In genomic region chr2:65075176-65075575, GRCh38 we compare ENCODE assay signal across 14 cellular contexts. TPM values are rescaled to one million over a fixed set of nuclear protein-coding genes. Genes with fewer than 3 reads are reported as not detected.
DNase-seq lines count a peak whose midpoint lies in the region; ATAC-seq, FAIRE-seq and TF ChIP-seq lines count a peak whose summit lies in the region.
"Had no signal": no experiment of that assay in that cellular context is flagged by ENCODE, and none has a peak within 500 bp of the region (broad histone marks: within the 10 kb centered on the region; RNA-seq: fewer than 3 reads in every experiment).

No MANE protein-coding gene starts in this region.

- H3K36me3 Mint-ChIP-seq in Caco-2 (ENCODE audit: insufficient read depth, unreplicated experiment) (peaks cover 82% of the 10 kb centered on the region), MCF 10A (ENCODE audit: insufficient read depth, unreplicated experiment) (peaks cover 67% of the 10 kb centered on the region)
- H3K36me3 Mint-ChIP-seq: naive B cell had no signal

- CTCF ChIA-PET in Caco-2 (lab: Charles Lee) (interaction anchor here (0.7 to 1.5 kb wide), 2 partner anchors 112 to 416 kb away, joined by 4 to 7 read pairs; no protein-coding TSS in a partner anchor), MCF 10A (lab: Yijun Ruan, JAX) (interaction anchor here (1.8 kb wide), 1 partner anchor 10 kb away, joined by 10 read pairs; no protein-coding TSS in a partner anchor)

- H3K27ac Mint-ChIP-seq in Caco-2 (ENCODE audit: unreplicated experiment) (no peak overlapping the region), MCF 10A (ENCODE audit: low read depth, unreplicated experiment) (no peak overlapping the region)

- peaks cover 9% of the 10 kb centered on the region for H3K4me1 Mint-ChIP-seq in Caco-2 (ENCODE audit: low read depth, unreplicated experiment)
- peaks cover 23% of the 10 kb centered on the region for H3K4me1 Mint-ChIP-seq in MCF 10A (ENCODE audit: insufficient read depth, unreplicated experiment)

- BruUV-seq in Caco-2 (replicated peaks; lab: Mats Ljungman, UMichigan) (TSS peak; percentile 8), MCF 10A (replicated peaks; lab: Mats Ljungman, UMichigan) (no TSS peak)

- H3K27me3 ChIP-seq in Caco-2 (replicated peaks; ENCODE audit: control insufficient read depth, insufficient read depth, low read length) (no peaks in the 10 kb centered on the region), brain microvascular endothelial cell (replicated peaks) (no peaks in the 10 kb centered on the region), left lung (no peaks in the 10 kb centered on the region), skeletal muscle satellite cell (ENCODE audit: control insufficient read depth, insufficient read depth, low read length) (no peaks in the 10 kb centered on the region)
- H3K27me3 ChIP-seq: foreskin keratinocyte had no signal

- DNase-seq in Caco-2 (no peak), brain microvascular endothelial cell (no peak), left lung (no peak), H54 (ENCODE audit: insufficient read length, low spot score) (no peak), kidney (no peak), MCF 10A (ENCODE audit: unreplicated experiment) (no peak), NCI-H2227 treated with DMSO at 0.1 percent for 48 hours (lab: John Stamatoyannopoulos, UW) (no peak)
- DNase-seq: activated CD4-positive, alpha-beta T cell treated with anti-CD3 and anti-CD28 coated beads, Interleukin-2, amount 50 U/mL, for 1 hour; foreskin keratinocyte; naive B cell; NCI-H187 treated with DMSO at 0.1 percent for 48 hours had no signal

- no peak overlapping the region for H3K9ac ChIP-seq in skeletal muscle satellite cell (ENCODE audit: low read depth, low read length)
- no peak overlapping the region for H3K9ac ChIP-seq in kidney (ENCODE audit: low read length in 2 of 2)

- H3K9me3 ChIP-seq in Caco-2 = no peaks in the 10 kb centered on the region
- no peaks in the 10 kb centered on the region for H3K9me3 ChIP-seq in left lung
- H3K9me3 ChIP-seq in skeletal muscle satellite cell (replicated peaks; ENCODE audit: low read length) = no peaks in the 10 kb centered on the region
- no peaks in the 10 kb centered on the region for H3K9me3 ChIP-seq in kidney (ENCODE audit: control insufficient read depth in 1 of 2, low read length in 2 of 2)

- POLR2A ChIA-PET in Caco-2 (lab: Charles Lee) (interaction anchor here (0.7 to 1.1 kb wide), 3 partner anchors 19 to 152 kb away, joined by 5 to 11 read pairs (median 8); partner anchors contain the start of genes ACTR2, CEP68 and RAB1A), MCF 10A (lab: Yijun Ruan, JAX) (interaction anchor here (1.0 to 7.6 kb wide), 3 partner anchors 10 to 55 kb away, joined by 4 to 72 read pairs (median 8); partner anchors contain the start of genes CEP68 and RAB1A)

- peak overlapping the region; percentile 44 for H3K4me2 ChIP-seq in skeletal muscle satellite cell (ENCODE audit: low read length)

- FAIRE-seq in H54 (lab: Jason Lieb, UNC) (no peak), kidney (lab: Jason Lieb, UNC) (no peak)

- H3K27ac ChIP-seq in brain microvascular endothelial cell = peak overlapping the region; percentile 1
- peak overlapping the region; percentile 9 to 31 for H3K27ac ChIP-seq in left lung
- peak overlapping the region in 1 of 2 donors; percentile 19 for H3K27ac ChIP-seq in kidney (ENCODE audit: low read depth in 2 of 2, low read length in 2 of 2)
- H3K27ac ChIP-seq: foreskin keratinocyte had no signal

- no peak for TF ChIP-seq POLR2A in H54 (IDR thresholded peaks at IDR 0.05; ENCODE audit: low read depth, low read length)

- ATAC-seq in left lung = no peak

- H3K36me3 ChIP-seq in Caco-2 (ENCODE audit: control insufficient read depth, insufficient read depth, low read length) (peaks cover 5% of the 10 kb centered on the region), brain microvascular endothelial cell (replicated peaks) (peaks cover 52% of the 10 kb centered on the region), left lung (peaks cover 0 to 86% of the 10 kb centered on the region in 2 donors), skeletal muscle satellite cell (ENCODE audit: insufficient read depth, low read length) (peaks cover 66% of the 10 kb centered on the region), kidney (ENCODE audit: control insufficient read depth in 1 of 2, insufficient read depth in 2 of 2, low read length in 2 of 2) (peaks cover 16 to 23% of the 10 kb centered on the region in 2 donors)

- no peak for TF ChIP-seq CTCF in Caco-2 (IDR thresholded peaks at IDR 0.05; ENCODE audit: insufficient read depth in 1 of 2, low read depth in 1 of 2, low read length in 1 of 2, severe bottlenecking in 1 of 2, unreplicated experiment in 1 of 2)
- TF ChIP-seq CTCF in brain microvascular endothelial cell (IDR thresholded peaks at IDR 0.05; ENCODE audit: low read depth, low read length, missing control alignments) = no peak
- TF ChIP-seq CTCF in left lung (IDR thresholded peaks at IDR 0.05) = no peak
- TF ChIP-seq CTCF in kidney (IDR thresholded peaks at IDR 0.05; ENCODE audit: borderline replicate concordance, extremely low read depth, insufficient read depth) = no peak
- no peak for TF ChIP-seq CTCF in MCF 10A (IDR thresholded peaks at IDR 0.05; ENCODE audit: unreplicated experiment)

- H3K4me3 Mint-ChIP-seq in Caco-2 (ENCODE audit: unreplicated experiment) (no peak overlapping the region), MCF 10A (ENCODE audit: unreplicated experiment) (no peak overlapping the region)
- H3K4me3 Mint-ChIP-seq: CD14-positive monocyte, endodermal cell, naive B cell had no signal

- H3K4me1 ChIP-seq in Caco-2 (peaks cover 8% of the 10 kb centered on the region), left lung (peaks cover 16 to 42% of the 10 kb centered on the region in 2 donors), skeletal muscle satellite cell (ENCODE audit: control insufficient read depth, insufficient read depth, low read length) (peaks cover 37% of the 10 kb centered on the region), kidney (ENCODE audit: control insufficient read depth in 1 of 2, insufficient read depth in 1 of 2, low read depth in 1 of 2, low read length in 2 of 2) (peaks cover 11 to 16% of the 10 kb centered on the region in 2 donors)

- H3K9me3 Mint-ChIP-seq in Caco-2 (ENCODE audit: unreplicated experiment) = no peaks in the 10 kb centered on the region
- no peaks in the 10 kb centered on the region for H3K9me3 Mint-ChIP-seq in MCF 10A (ENCODE audit: unreplicated experiment)
- H3K9me3 Mint-ChIP-seq: CD14-positive monocyte, endodermal cell, naive B cell had no signal

- H3K27me3 Mint-ChIP-seq in Caco-2 (ENCODE audit: insufficient read depth, unreplicated experiment) (no peaks in the 10 kb centered on the region), MCF 10A (ENCODE audit: insufficient read depth, unreplicated experiment) (no peaks in the 10 kb centered on the region)
- H3K27me3 Mint-ChIP-seq: naive B cell had no signal

- H3K4me3 ChIP-seq in Caco-2 (ENCODE audit: low read depth, low read length) = no peak overlapping the region
- H3K4me3 ChIP-seq in brain microvascular endothelial cell (ENCODE audit: low read depth, low read length) = no peak overlapping the region
- no peak overlapping the region for H3K4me3 ChIP-seq in left lung
- H3K4me3 ChIP-seq in skeletal muscle satellite cell (ENCODE audit: low read length) = no peak overlapping the region
- H3K4me3 ChIP-seq in kidney (ENCODE audit: low read length in 2 of 2) = no peak overlapping the region

- in situ Hi-C loops in brain microvascular endothelial cell (cut with HindIII; ENCODE audit: low pct_ligation_motif_present, low sequenced_read_pairs) = no loop called here

- intact Hi-C loops in Caco-2 (cut with micrococcal nuclease; ENCODE audit: unreplicated experiment) = no loop called here
- intact Hi-C loops in left lung (cut with DNase I) = no loop called here
- intact Hi-C loops in kidney (cut with DNase I) = no loop called here
- intact Hi-C loops in MCF 10A (cut with micrococcal nuclease) = no loop called here

RNA-seq across cellular contexts. Expression of gene CEP68, which starts 19.0 kb away (rescaled TPM):
- 12.9 and 14.0 TPM in 2 replicates for total RNA-seq in Caco-2 (2022)
- total RNA-seq in left lung = 10 to 100 TPM in 1 of 2 donors, 1 to 10 TPM in 1; 7.9 to 10.4 TPM
- 5.8 and 7.9 TPM in 2 replicates for total RNA-seq in skeletal muscle satellite cell (2012; rRNA removed)
- 20.3 TPM for total RNA-seq in kidney
- polyA plus RNA-seq in kidney (ENCODE audit: insufficient read depth, low read depth, low replicate concordance) = 5.6 TPM
- total RNA-seq in MCF 10A (2022) = 5.4 and 7.2 TPM in 2 replicates

RNA-seq across cellular contexts. Expression of gene RAB1A, which starts 54.7 kb away (rescaled TPM):
- total RNA-seq in Caco-2 (2022) (193 and 207 TPM in 2 replicates), left lung (100 to 1,000 TPM; 160 to 202 TPM), kidney (166 TPM), MCF 10A (2022) (128 and 131 TPM in 2 replicates)
- 76.4 and 87.2 TPM in 2 replicates for total RNA-seq in skeletal muscle satellite cell (2012; rRNA removed)
- 194 TPM for polyA plus RNA-seq in kidney (ENCODE audit: insufficient read depth, low read depth, low replicate concordance)
